ENCODE assay signal across 24 cellular contexts in the genomic region with DNA sequence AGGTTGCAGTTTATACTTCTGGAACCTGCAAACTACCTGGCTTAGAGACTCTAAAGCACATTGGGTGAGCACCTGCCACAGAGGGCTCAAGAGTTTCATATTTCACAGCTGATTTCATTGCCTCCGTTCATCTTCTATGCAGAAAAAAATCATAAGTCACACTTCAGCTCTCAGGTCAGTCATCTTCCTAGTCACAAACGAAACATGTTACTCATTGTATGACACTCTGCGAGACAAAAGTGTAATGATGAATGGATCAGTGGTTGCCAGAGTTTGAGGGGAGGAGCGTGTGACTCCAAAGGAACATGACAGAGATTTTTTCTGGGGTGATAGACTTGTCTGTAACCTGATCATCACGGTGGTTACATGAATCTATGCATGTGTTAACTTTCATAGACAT.
DNase-seq lines count a peak whose midpoint lies in the region; ATAC-seq, FAIRE-seq and TF ChIP-seq lines count a peak whose summit lies in the region.
"Had no signal": no experiment of that assay in that cellular context is flagged by ENCODE, and none has a peak within 500 bp of the region (broad histone marks: within the 10 kb centered on the region; RNA-seq: fewer than 3 reads in every experiment).

No MANE protein-coding gene starts in this region.

- no peaks in the 10 kb centered on the region for H3K9me3 ChIP-seq in RWPE2 (ENCODE audit: severe bottlenecking)
- H3K9me3 ChIP-seq: BE2C, right atrium auricular region, SK-N-SH had no signal

- TF ChIP-seq CTCF in RWPE2 (IDR thresholded peaks at IDR 0.05; ENCODE audit: poor library complexity, severe bottlenecking) (no peak), D721Med (IDR thresholded peaks at IDR 0.05; ENCODE audit: insufficient read depth, missing control alignments) (no peak)

- H3K4me1 ChIP-seq in RWPE2 (ENCODE audit: insufficient read depth, poor library complexity, severe bottlenecking): peaks cover 8% of the 10 kb centered on the region
- H3K4me1 ChIP-seq: BE2C, right atrium auricular region had no signal

- no peak overlapping the region for H3K4me3 ChIP-seq in RWPE2 (ENCODE audit: severe bottlenecking)
- H3K4me3 ChIP-seq: right atrium auricular region had no signal

- DNase-seq in NCI-H1417 (lab: John Stamatoyannopoulos, UW) (peak in 2 of 3 experiments; percentile 37 to 71), NCI-H1417 treated with DMSO at 0.1 percent for 48 hours (lab: John Stamatoyannopoulos, UW) (no peak), NCI-H2107 treated with DMSO at 0.1 percent for 48 hours (lab: John Stamatoyannopoulos, UW; ENCODE audit: unreplicated experiment) (peak; percentile 86), RWPE2 (ENCODE audit: low spot score) (no peak), myocyte (ENCODE audit: low read depth) (peak; percentile 18), D721Med (ENCODE audit: insufficient read length, low spot score) (no peak)
- DNase-seq in stimulated activated effector memory CD8-positive, alpha-beta T cell treated with anti-CD3 and anti-CD28 coated beads, Interleukin-12 subunit alpha, Interleukin-12 subunit beta, amount 100 ng/mL, for 72 hours (ENCODE audit: low spot score in 2 of 2): no peak
- DNase-seq: activated CD4-positive, alpha-beta memory T cell treated with anti-CD3 and anti-CD28 coated beads for 36 hours; activated gamma-delta T cell treated with Interleukin-2 at 50 U/mL for 16 hours; activated T-cell treated with anti-CD3 and anti-CD28 coated beads for 4 hours; BE2C; islet precursor cell; naive B cell; NCI-H2081; SK-N-SH; stimulated activated CD8-positive, alpha-beta memory T cell treated with anti-CD3 and anti-CD28 coated beads, Interleukin-4, amount 100 ng/mL, for 48 hours had no signal

- ATAC-seq in RWPE2 (ENCODE audit: low read depth) (peak; percentile 72), HG02938 (IDR thresholded peaks at IDR 0.05; ENCODE audit: unreplicated experiment) (no peak)
- ATAC-seq in stimulated activated effector memory CD8-positive, alpha-beta T cell treated with anti-CD3 and anti-CD28 coated beads, Interleukin-12 subunit alpha, Interleukin-12 subunit beta, amount 100 ng/mL, for 72 hours: no peak

- no peak for FAIRE-seq in D721Med (lab: Jason Lieb, UNC)
- FAIRE-seq: frontal cortex, H1, RCC 7860 had no signal

- no peaks in the 10 kb centered on the region for H3K4me1 Mint-ChIP-seq in stimulated activated effector memory CD8-positive, alpha-beta T cell treated with anti-CD3 and anti-CD28 coated beads, Interleukin-12 subunit alpha, Interleukin-12 subunit beta, amount 100 ng/mL, for 72 hours
- H3K4me1 Mint-ChIP-seq: memory B cell, naive B cell had no signal

- H3K9me3 Mint-ChIP-seq in stimulated activated effector memory CD8-positive, alpha-beta T cell treated with anti-CD3 and anti-CD28 coated beads, Interleukin-12 subunit alpha, Interleukin-12 subunit beta, amount 100 ng/mL, for 72 hours: no peaks in the 10 kb centered on the region
- H3K9me3 Mint-ChIP-seq: dendritic cell treated with granulocyte-macrophage colony-stimulating factor and Interleukin-4, amounts not matched to agents 40 ng/mL and 50 ng/mL, for 4 days; memory B cell had no signal

- H3K36me3 Mint-ChIP-seq in stimulated activated effector memory CD8-positive, alpha-beta T cell treated with anti-CD3 and anti-CD28 coated beads, Interleukin-12 subunit alpha, Interleukin-12 subunit beta, amount 100 ng/mL, for 72 hours: no peaks in the 10 kb centered on the region
- H3K36me3 Mint-ChIP-seq: activated CD4-positive, alpha-beta memory T cell treated with anti-CD3 and anti-CD28 coated beads for 36 hours; memory B cell; naive B cell had no signal

- H3K27ac ChIP-seq in RWPE2 (ENCODE audit: poor library complexity, severe bottlenecking): no peak overlapping the region
- H3K27ac ChIP-seq: right atrium auricular region had no signal

- no peaks in the 10 kb centered on the region for H3K27me3 ChIP-seq in RWPE2 (ENCODE audit: insufficient read depth, poor library complexity, severe bottlenecking)
- H3K27me3 ChIP-seq: BE2C, right atrium auricular region had no signal

- no peaks in the 10 kb centered on the region for H3K36me3 ChIP-seq in RWPE2 (ENCODE audit: low read depth)
- H3K36me3 ChIP-seq: BE2C, right atrium auricular region had no signal

- no peak overlapping the region for H3K27ac Mint-ChIP-seq in stimulated activated effector memory CD8-positive, alpha-beta T cell treated with anti-CD3 and anti-CD28 coated beads, Interleukin-12 subunit alpha, Interleukin-12 subunit beta, amount 100 ng/mL, for 72 hours
- H3K27ac Mint-ChIP-seq: activated CD4-positive, alpha-beta memory T cell treated with anti-CD3 and anti-CD28 coated beads for 36 hours; dendritic cell treated with granulocyte-macrophage colony-stimulating factor and Interleukin-4, amounts not matched to agents 40 ng/mL and 50 ng/mL, for 4 days; memory B cell; naive B cell; T-helper 2 cell treated with Interferon-gamma antibody and Interleukin-4, amounts not matched to agents 5 μg/mL and 100 μg/mL, for 36 hours had no signal

- no peak overlapping the region for H3K4me3 Mint-ChIP-seq in stimulated activated effector memory CD8-positive, alpha-beta T cell treated with anti-CD3 and anti-CD28 coated beads, Interleukin-12 subunit alpha, Interleukin-12 subunit beta, amount 100 ng/mL, for 72 hours
- H3K4me3 Mint-ChIP-seq: activated CD4-positive, alpha-beta memory T cell treated with anti-CD3 and anti-CD28 coated beads for 36 hours; dendritic cell treated with granulocyte-macrophage colony-stimulating factor and Interleukin-4, amounts not matched to agents 40 ng/mL and 50 ng/mL, for 4 days; memory B cell; naive B cell; T-helper 2 cell treated with Interferon-gamma antibody and Interleukin-4, amounts not matched to agents 5 μg/mL and 100 μg/mL, for 36 hours had no signal

Comparison
In these comparisons a context has a peak if more than half of its experiments do, and no peak if none do; other contexts are left out.
1. DNase-seq: peak in NCI-H1417 (2 of 3), NCI-H2107 treated with DMSO at 0.1 percent for 48 hours (single experiment) and myocyte (single experiment); none in NCI-H1417 treated with DMSO at 0.1 percent for 48 hours (single experiment), RWPE2 (single experiment), stimulated activated effector memory CD8-positive, alpha-beta T cell treated with anti-CD3 and anti-CD28 coated beads, Interleukin-12 subunit alpha, Interleukin-12 subunit beta, amount 100 ng/mL, for 72 hours (0 of 2) and D721Med (single experiment).